10 cellular contexts compared by ENCODE assay signal in genomic region chr14:100708349-100709217, GRCh38. TPM values are rescaled to one million over a fixed set of nuclear protein-coding genes. Genes with fewer than 3 reads are reported as not detected.
DNase-seq lines count a peak whose midpoint lies in the region; ATAC-seq and TF ChIP-seq lines count a peak whose summit lies in the region.
"Had no signal": no experiment of that assay in that cellular context is flagged by ENCODE, and none has a peak within 500 bp of the region (broad histone marks: within the 10 kb centered on the region; RNA-seq: fewer than 3 reads in every experiment).

No MANE protein-coding gene starts in this region.

- H3K18ac ChIP-seq in trophoblast cell (ENCODE audit: low read length), result peak overlapping the region; percentile 75

- no peak overlapping the region for H3K4me3 ChIP-seq in GM23248
- no peak overlapping the region for H3K4me3 ChIP-seq in cardiac muscle cell
- peak overlapping the region; percentile 8 for H3K4me3 ChIP-seq in trophoblast cell (ENCODE audit: low read depth, low read length)

- H2AFZ ChIP-seq in GM23248 (no peak overlapping the region), trophoblast cell (ENCODE audit: insufficient read depth, low read length, poor library complexity) (peak overlapping the region; percentile 52)

- H3K4ac ChIP-seq in trophoblast cell (ENCODE audit: low read depth, low read length), result peak overlapping the region; percentile 19

- H3K9me2 ChIP-seq in GM23248 (ENCODE audit: insufficient read depth), result no peaks in the 10 kb centered on the region

- H3K27ac ChIP-seq in GM23248 (no peak overlapping the region), cardiac muscle cell (no peak overlapping the region), trophoblast cell (ENCODE audit: low read depth, low read length) (peak overlapping the region; percentile 64)

- H2BK12ac ChIP-seq in trophoblast cell (ENCODE audit: low read length), result peak overlapping the region; percentile 91

- no peaks in the 10 kb centered on the region for H3K79me2 ChIP-seq in GM23248 (ENCODE audit: insufficient read depth)
- H3K79me2 ChIP-seq in trophoblast cell (ENCODE audit: control insufficient read depth, insufficient read depth, low read length, poor library complexity), result no peaks in the 10 kb centered on the region

- H2BK5ac ChIP-seq in trophoblast cell (ENCODE audit: low read depth, low read length, poor library complexity), result peak overlapping the region; percentile 37

- peak; percentile 22 for DNase-seq in GM23248
- DNase-seq in NCI-H748 treated with DMSO at 0.1 percent for 48 hours (lab: John Stamatoyannopoulos, UW), result peak; percentile 50
- peak; percentile 66 to 70 for DNase-seq in cardiac muscle cell (ENCODE audit: low read depth in 1 of 2, low spot score in 1 of 2)
- peak in 1 of 2 donors; percentile 5 for DNase-seq in trophoblast cell
- DNase-seq in activated effector memory CD4-positive, alpha-beta T cell treated with anti-CD3 and anti-CD28 coated beads, Interleukin-2, amount 50 U/mL, for 16 hours, result no peak
- no peak for DNase-seq in chondrocyte (ENCODE audit: low spot score)
- no peak for DNase-seq in GM10266 (ENCODE audit: extremely low spot score)
- DNase-seq: effector CD8-positive, alpha-beta T cell had no signal

- H2BK120ac ChIP-seq in trophoblast cell (ENCODE audit: insufficient read depth, low read length, poor library complexity), result peak overlapping the region; percentile 78

- H3K9ac ChIP-seq in GM23248, result no peak overlapping the region
- H3K9ac ChIP-seq in trophoblast cell (ENCODE audit: low read length), result no peak overlapping the region

- no peaks in the 10 kb centered on the region for H3K9me3 Mint-ChIP-seq in chondrocyte (ENCODE audit: low read depth)

- peak overlapping the region; percentile 66 for H4K8ac ChIP-seq in trophoblast cell (ENCODE audit: low read depth, low read length)

- H3K4me2 ChIP-seq in GM23248 (ENCODE audit: unreplicated experiment), result no peak overlapping the region
- H3K4me2 ChIP-seq in trophoblast cell (ENCODE audit: low read length), result peak overlapping the region; percentile 72

- H3K23ac ChIP-seq in trophoblast cell (ENCODE audit: low read length), result no peak overlapping the region

- H3K27ac Mint-ChIP-seq in chondrocyte (ENCODE audit: unreplicated experiment), result no peak overlapping the region

- no peak overlapping the region for H3K4me3 Mint-ChIP-seq in chondrocyte (ENCODE audit: unreplicated experiment)

- H3K27me3 ChIP-seq in GM23248 (replicated peaks; ENCODE audit: insufficient read depth) (peaks cover 43% of the 10 kb centered on the region), cardiac muscle cell (no peaks in the 10 kb centered on the region), trophoblast cell (ENCODE audit: insufficient read depth, low read length) (no peaks in the 10 kb centered on the region)

- H3K79me1 ChIP-seq in trophoblast cell (ENCODE audit: low read length), result peaks cover 16% of the 10 kb centered on the region

- H3K4me1 ChIP-seq in GM23248 (ENCODE audit: insufficient read depth) (0 out of 2 replicates have a peak, but pooled peaks cover 5% of the 10 kb centered on the region), cardiac muscle cell (ENCODE audit: low read depth) (peaks cover 16% of the 10 kb centered on the region), trophoblast cell (ENCODE audit: control insufficient read depth in 1 of 2, insufficient read depth in 2 of 2, low read length in 2 of 2) (peaks cover 30 to 38% of the 10 kb centered on the region in 2 experiments)

- no peaks in the 10 kb centered on the region for H3F3A ChIP-seq in GM23248 (ENCODE audit: insufficient read depth)

- H3K36me3 ChIP-seq in GM23248 (ENCODE audit: low read depth) (no peaks in the 10 kb centered on the region), cardiac muscle cell (no peaks in the 10 kb centered on the region), trophoblast cell (ENCODE audit: control insufficient read depth in 1 of 2, insufficient read depth in 2 of 2, low read length in 2 of 2) (no peaks in the 10 kb centered on the region)

- WGBS in GM23248 (ENCODE audit: low coverage in 1 of 2, low lambda C conversion rate in 2 of 2, missing lambda C conversion rate in 2 of 2), 2 experiments, result 56 to 59% methylated on average over 34 to 35 of the region's 38 CpGs
- no CpG with 5 or more reads among the region's 38 CpGs for WGBS in trophoblast cell (ENCODE audit: extremely low coverage, insufficient coverage, insufficient read length)

- H4K91ac ChIP-seq in trophoblast cell (ENCODE audit: low read depth, low read length), result peak overlapping the region; percentile 91

- ATAC-seq in GM18909 (IDR thresholded peaks at IDR 0.05; ENCODE audit: poor library complexity, unreplicated experiment), result no peak

- in situ Hi-C loops in GM23248 (cut with MboI), result no loop called here

- H3K27me3 Mint-ChIP-seq in chondrocyte (ENCODE audit: low read depth), result peaks cover 26% of the 10 kb centered on the region

- no peaks in the 10 kb centered on the region for H3K36me3 Mint-ChIP-seq in chondrocyte (ENCODE audit: low read depth)

- peak overlapping the region; percentile 18 for H3K14ac ChIP-seq in trophoblast cell (ENCODE audit: low read length)

- peak overlapping the region; percentile 45 for H4K12ac ChIP-seq in trophoblast cell (ENCODE audit: low read depth, low read length)

- H3K9me3 ChIP-seq in GM23248 (ENCODE audit: low read depth) (no peaks in the 10 kb centered on the region), cardiac muscle cell (ENCODE audit: low read depth) (no peaks in the 10 kb centered on the region), trophoblast cell (ENCODE audit: insufficient read depth, low read depth, low read length) (peaks cover 2% of the 10 kb centered on the region)

- peaks cover 3% of the 10 kb centered on the region for H3K4me1 Mint-ChIP-seq in chondrocyte (ENCODE audit: low read depth)

- peak overlapping the region; percentile 7 for H2AK5ac ChIP-seq in trophoblast cell (ENCODE audit: low read length)

- no peaks in the 10 kb centered on the region for H4K20me1 ChIP-seq in GM23248 (ENCODE audit: insufficient read depth)

- TF ChIP-seq CTCF in cardiac muscle cell (IDR thresholded peaks at IDR 0.05; ENCODE audit: low read depth, low read length) (no peak), chondrocyte (IDR thresholded peaks at IDR 0.05) (no peak), GM10266 (IDR thresholded peaks at IDR 0.05; ENCODE audit: control insufficient read depth, insufficient read depth, low read depth, missing control alignments) (no peak)

RNA-seq across cellular contexts. Expression of gene DLK1, which starts 18.1 kb away (rescaled TPM):
- not detected in 2 replicates for total RNA-seq in GM23248 (2014; rRNA removed; shearing (Covaris generic))
- polyA plus RNA-seq in GM23248 (2016; fragmentation: Nextera tagmentation; extraction: Ambion mirVana) (not detected in 2 replicates), cardiac muscle cell (30.4 and 64.1 TPM in 2 replicates)
- total RNA-seq in cardiac muscle cell (24.0 and 28.8 TPM in 2 replicates), chondrocyte (0.33 to 0.45 TPM in 2 of 3 replicates, not detected in the other)
- polyA plus RNA-seq in trophoblast cell (2013), result 2.7 and 4.0 TPM in 2 replicates
- total RNA-seq: HT1080 had no signal

Comparison
In these comparisons a context has a peak if more than half of its experiments do, and no peak if none do; other contexts are left out.
1. DNase-seq: peak in GM23248 (single experiment), NCI-H748 treated with DMSO at 0.1 percent for 48 hours (single experiment) and cardiac muscle cell (2 of 2); none in activated effector memory CD4-positive, alpha-beta T cell treated with anti-CD3 and anti-CD28 coated beads, Interleukin-2, amount 50 U/mL, for 16 hours (single experiment), chondrocyte (single experiment) and GM10266 (single experiment).
2. RNA of gene DLK1, which starts 18.1 kb away (total RNA-seq): 24.0 to 28.8 TPM in cardiac muscle cell; 0.33 to 0.45 TPM in chondrocyte and not detected in GM23248; every median in the first group is over 10 times any median in the second.